In the genomic region with DNA sequence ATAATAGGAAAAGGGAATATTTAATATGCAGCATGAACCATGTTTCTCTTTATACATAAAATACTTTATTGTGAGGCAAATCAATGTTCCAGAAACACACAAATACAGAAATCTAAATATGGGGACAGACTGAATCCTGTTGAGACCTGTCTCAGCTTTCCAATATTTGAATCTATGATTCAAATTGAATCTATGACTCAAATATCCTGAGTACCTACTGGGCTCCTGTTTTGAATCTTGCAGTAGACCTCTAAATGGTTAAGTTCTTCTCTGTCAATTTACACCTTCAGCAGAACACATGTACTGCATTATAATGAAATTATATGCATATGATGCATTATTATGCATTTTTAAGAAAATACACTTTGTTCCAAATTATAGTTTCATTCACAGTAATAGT, we compare ENCODE assay signal across 27 cellular contexts.
"Had no signal": no experiment of that assay in that cellular context is flagged by ENCODE, and none has a peak within 500 bp of the region (broad histone marks: within the 10 kb centered on the region; RNA-seq: fewer than 3 reads in every experiment).

No MANE protein-coding gene starts in this region.

- H3K4me1 ChIP-seq: body of pancreas, right lobe of liver had no signal

- H3K27ac ChIP-seq: body of pancreas, hepatocyte, left lung, right lobe of liver, skin epidermis, thoracic aorta, upper lobe of right lung had no signal

- H3K4me2 ChIP-seq: hepatocyte had no signal

- ATAC-seq: body of pancreas; esophagus mucosa; left lung; naive thymus-derived CD4-positive, alpha-beta T cell; right lobe of liver; stimulated activated memory B cell treated with anti-CD40 and anti-IgM and Interleukin-4, amounts not matched to agents 10 μg/mL and 1 μg/mL and 100 μg/mL, for 72 hours; upper lobe of right lung had no signal

- H3K36me3 ChIP-seq: left lung, right lobe of liver, thoracic aorta, upper lobe of right lung had no signal

- H2AFZ ChIP-seq: hepatocyte had no signal

- H3K27me3 ChIP-seq: body of pancreas, hepatocyte, left lung, right lobe of liver, upper lobe of right lung had no signal

- H3K27me3 Mint-ChIP-seq: activated B cell treated with CpG ODN at 0.5 μM for 24 hours; activated CD4-positive, alpha-beta T cell treated with anti-CD3 and anti-CD28 coated beads, Interleukin-2, amount 10 ng/mL, durations not matched to agents 24 days and 14 days; dendritic cell treated with granulocyte-macrophage colony-stimulating factor and Interleukin-4, amounts not matched to agents 40 ng/mL and 50 ng/mL, for 4 days; naive thymus-derived CD4-positive, alpha-beta T cell; stimulated activated memory B cell treated with anti-CD40 and anti-IgM and Interleukin-4, amounts not matched to agents 10 μg/mL and 1 μg/mL and 100 μg/mL, for 72 hours had no signal

- H3K9me3 ChIP-seq: body of pancreas, right lobe of liver, upper lobe of right lung had no signal

- H3K4me1 Mint-ChIP-seq: neural crest cell had no signal

- H3K27ac Mint-ChIP-seq: activated B cell treated with CpG ODN at 0.5 μM for 24 hours; activated CD4-positive, alpha-beta T cell treated with anti-CD3 and anti-CD28 coated beads, Interleukin-2, amount 10 ng/mL, durations not matched to agents 24 days and 14 days; activated naive CD4-positive, alpha-beta T cell treated with anti-CD3 and anti-CD28 coated beads for 36 hours; dendritic cell treated with granulocyte-macrophage colony-stimulating factor and Interleukin-4, amounts not matched to agents 40 ng/mL and 50 ng/mL, for 4 days; immature natural killer cell; naive thymus-derived CD4-positive, alpha-beta T cell; stimulated activated memory B cell treated with anti-CD40 and anti-IgM and Interleukin-4, amounts not matched to agents 10 μg/mL and 1 μg/mL and 100 μg/mL, for 72 hours; T-helper 1 cell treated with Interleukin-12 subunit alpha and Interleukin-12 subunit beta and Interleukin-4 antibody, amounts not matched to agents 30 μg/mL and 1 μg/mL, for 36 hours had no signal

- H3K4me3 Mint-ChIP-seq: activated B cell treated with CpG ODN at 0.5 μM for 24 hours; activated CD4-positive, alpha-beta T cell treated with anti-CD3 and anti-CD28 coated beads, Interleukin-2, amount 10 ng/mL, durations not matched to agents 24 days and 14 days; activated naive CD4-positive, alpha-beta T cell treated with anti-CD3 and anti-CD28 coated beads for 36 hours; dendritic cell treated with granulocyte-macrophage colony-stimulating factor and Interleukin-4, amounts not matched to agents 40 ng/mL and 50 ng/mL, for 4 days; immature natural killer cell; naive thymus-derived CD4-positive, alpha-beta T cell; neural crest cell; stimulated activated memory B cell treated with anti-CD40 and anti-IgM and Interleukin-4, amounts not matched to agents 10 μg/mL and 1 μg/mL and 100 μg/mL, for 72 hours; T-helper 1 cell treated with Interleukin-12 subunit alpha and Interleukin-12 subunit beta and Interleukin-4 antibody, amounts not matched to agents 30 μg/mL and 1 μg/mL, for 36 hours had no signal

- H3K4me3 ChIP-seq: body of pancreas, hepatocyte, left lung, lung, right lobe of liver, skin epidermis, thoracic aorta, upper lobe of right lung had no signal

- DNase-seq: activated B cell treated with CpG ODN at 0.5 μM for 24 hours; activated CD4-positive, alpha-beta T cell treated with anti-CD3 and anti-CD28 coated beads, Interleukin-2, amount 10 ng/mL, durations not matched to agents 24 days and 14 days; activated naive CD4-positive, alpha-beta T cell treated with anti-CD3 and anti-CD28 coated beads for 36 hours; activated T-cell treated with anti-CD3 and anti-CD28 coated beads, Interleukin-2, amount 50 U/mL, for 1 hour; anterior cingulate cortex; body of pancreas; caudate nucleus; effector CD4-positive, alpha-beta T cell; glutamatergic neuron; immature natural killer cell; kidney glomerular epithelial cell; left lung; naive thymus-derived CD4-positive, alpha-beta T cell; occipital lobe; right lobe of liver; stimulated activated CD4-positive, alpha-beta T cell treated with anti-CD3 and anti-CD28 coated beads, Interleukin-1b, Interleukin-23, amount 100 ng/mL, for 48 hours; T1000; upper lobe of right lung had no signal
